37 cellular contexts compared by ENCODE assay signal in the genomic region with DNA sequence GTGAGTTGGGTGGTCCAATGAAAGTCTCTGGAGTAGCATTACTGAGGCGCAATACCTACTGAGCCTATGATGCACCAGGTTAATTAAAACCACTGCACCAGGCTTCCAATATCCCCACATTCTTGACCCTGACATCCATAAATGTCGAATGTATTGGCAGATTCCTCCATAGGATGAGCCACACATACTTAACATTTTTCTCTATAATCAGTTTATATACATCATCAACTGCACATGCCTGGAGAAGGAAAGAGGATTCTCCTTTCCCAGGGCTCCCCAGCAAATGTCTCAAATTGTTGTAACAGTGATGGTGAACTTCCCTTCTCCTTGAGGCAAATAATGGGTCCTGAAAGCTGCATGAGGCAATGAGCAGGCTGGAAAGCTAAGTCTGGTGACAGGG.
"Had no signal": no experiment of that assay in that cellular context is flagged by ENCODE, and none has a peak within 500 bp of the region (broad histone marks: within the 10 kb centered on the region; RNA-seq: fewer than 3 reads in every experiment).

No MANE protein-coding gene starts in this region.

- H3K9me3 Mint-ChIP-seq: activated B cell treated with CpG ODN at 0.5 μM for 24 hours; activated CD4-positive, alpha-beta memory T cell treated with anti-CD3 and anti-CD28 coated beads for 36 hours; activated naive CD4-positive, alpha-beta T cell treated with anti-CD3 and anti-CD28 coated beads, Interleukin-2, amount 10 ng/mL, durations not matched to agents 7 days and 5 days; activated naive CD8-positive, alpha-beta T cell treated with anti-CD3 and anti-CD28 coated beads, Interleukin-2, amount 50 U/mL, for 24 hours; activated T-cell treated with anti-CD3 and anti-CD28 coated beads, Interleukin-2, amount 50 U/mL, for 4 hours; activated T-helper 1 cell treated with anti-CD3 and anti-CD28 coated beads, Interleukin-12 subunit alpha, Interleukin-12 subunit beta, Interleukin-2, Interleukin-4 antibody, amounts not matched to agents 30 ng/mL and 10 ng/mL and 1 ng/mL, durations not matched to agents 14 hours and 24 hours and 36 hours; brain had no signal

- H3K4me1 ChIP-seq: SJCRH30 had no signal

- H3K27ac ChIP-seq: SJCRH30, SK-N-MC, VCaP had no signal

- H3K27me3 Mint-ChIP-seq: activated CD4-positive, alpha-beta memory T cell treated with anti-CD3 and anti-CD28 coated beads for 36 hours; activated naive CD8-positive, alpha-beta T cell; activated naive CD8-positive, alpha-beta T cell treated with anti-CD3 and anti-CD28 coated beads, Interleukin-2, amount 50 U/mL, for 24 hours had no signal

- DNase-seq: activated B cell treated with CpG ODN at 0.5 μM for 24 hours; activated CD4-positive, alpha-beta memory T cell treated with anti-CD3 and anti-CD28 coated beads for 36 hours; activated CD4-positive, alpha-beta T cell treated with anti-CD3 and anti-CD28 coated beads for 4 hours; activated CD4-positive, alpha-beta T cell treated with anti-CD3 and anti-CD28 coated beads, Interleukin-2, amount 50 U/mL, for 1 hour; activated CD4-positive, CD25-positive, alpha-beta regulatory T cell treated with anti-CD3 and anti-CD28 coated beads, Interleukin-2, amount 50 U/mL, for 72 hours; activated CD8-positive, alpha-beta memory T cell treated with anti-CD3 and anti-CD28 coated beads, Interleukin-2, amount 50 U/mL, for 4 hours; activated effector memory CD4-positive, alpha-beta T cell treated with Interleukin-2 at 50 U/mL for 16 hours; activated naive CD4-positive, alpha-beta T cell treated with anti-CD3 and anti-CD28 coated beads, Interleukin-2, amount 10 ng/mL, durations not matched to agents 7 days and 5 days; activated naive CD8-positive, alpha-beta T cell treated with anti-CD3 and anti-CD28 coated beads, Interleukin-2, amount 50 U/mL, for 24 hours; activated T-cell treated with anti-CD3 and anti-CD28 coated beads for 4 hours; activated T-cell treated with anti-CD3 and anti-CD28 coated beads, Interleukin-2, amount 50 U/mL, for 4 hours; anterior cingulate cortex; caudate nucleus; cerebellar nuclear complex; NCI-H1048; NCI-H1105 treated with DMSO at 0.1 percent for 48 hours; NCI-H1436; NCI-H1694; NCI-H1930; NCI-H2081 treated with DMSO at 0.1 percent for 48 hours; NCI-H226; NCI-H446 treated with DMSO at 0.1 percent for 48 hours; NCI-H524; NCI-H69; NCI-H82; SHP77; SJCRH30; T-helper 1 cell; T-helper 2 cell; T-helper 9 cell had no signal

- FAIRE-seq: bronchial epithelial cell had no signal

- H3K4me3 ChIP-seq: SJCRH30, SK-N-MC had no signal

- H3K9me3 ChIP-seq: SJCRH30 had no signal

- ATAC-seq: activated naive CD8-positive, alpha-beta T cell treated with anti-CD3 and anti-CD28 coated beads, Interleukin-2, amount 50 U/mL, for 24 hours; activated T-cell treated with anti-CD3 and anti-CD28 coated beads, Interleukin-2, amount 50 U/mL, for 4 hours; Panc1 had no signal

- H3K36me3 ChIP-seq: SJCRH30 had no signal

- H3K27me3 ChIP-seq: SJCRH30 had no signal

- H3K4me3 Mint-ChIP-seq: activated B cell treated with CpG ODN at 0.5 μM for 24 hours; activated CD4-positive, alpha-beta memory T cell treated with anti-CD3 and anti-CD28 coated beads for 36 hours; activated naive CD4-positive, alpha-beta T cell treated with anti-CD3 and anti-CD28 coated beads, Interleukin-2, amount 10 ng/mL, durations not matched to agents 7 days and 5 days; activated naive CD8-positive, alpha-beta T cell; activated naive CD8-positive, alpha-beta T cell treated with anti-CD3 and anti-CD28 coated beads, Interleukin-2, amount 50 U/mL, for 24 hours; activated T-cell treated with anti-CD3 and anti-CD28 coated beads, Interleukin-2, amount 50 U/mL, for 4 hours; activated T-helper 1 cell treated with anti-CD3 and anti-CD28 coated beads, Interleukin-12 subunit alpha, Interleukin-12 subunit beta, Interleukin-2, Interleukin-4 antibody, amounts not matched to agents 30 ng/mL and 10 ng/mL and 1 ng/mL, durations not matched to agents 14 hours and 24 hours and 36 hours; brain had no signal

- H3K27ac Mint-ChIP-seq: activated B cell treated with CpG ODN at 0.5 μM for 24 hours; activated CD4-positive, alpha-beta memory T cell treated with anti-CD3 and anti-CD28 coated beads for 36 hours; activated naive CD4-positive, alpha-beta T cell treated with anti-CD3 and anti-CD28 coated beads, Interleukin-2, amount 10 ng/mL, durations not matched to agents 7 days and 5 days; activated naive CD8-positive, alpha-beta T cell; activated naive CD8-positive, alpha-beta T cell treated with anti-CD3 and anti-CD28 coated beads, Interleukin-2, amount 50 U/mL, for 24 hours; activated T-helper 1 cell treated with anti-CD3 and anti-CD28 coated beads, Interleukin-12 subunit alpha, Interleukin-12 subunit beta, Interleukin-2, Interleukin-4 antibody, amounts not matched to agents 30 ng/mL and 10 ng/mL and 1 ng/mL, durations not matched to agents 14 hours and 24 hours and 36 hours; brain had no signal

- H3K36me3 Mint-ChIP-seq: activated CD4-positive, alpha-beta memory T cell treated with anti-CD3 and anti-CD28 coated beads for 36 hours; activated naive CD8-positive, alpha-beta T cell; brain had no signal

- H3K4me1 Mint-ChIP-seq: activated B cell treated with CpG ODN at 0.5 μM for 24 hours; activated naive CD4-positive, alpha-beta T cell treated with anti-CD3 and anti-CD28 coated beads, Interleukin-2, amount 10 ng/mL, durations not matched to agents 7 days and 5 days; activated naive CD8-positive, alpha-beta T cell treated with anti-CD3 and anti-CD28 coated beads, Interleukin-2, amount 50 U/mL, for 24 hours; brain had no signal
